In genomic region chr9:133101356-133102189, GRCh38 we compare ENCODE assay signal across 24 cellular contexts. TPM values are rescaled to one million over a fixed set of nuclear protein-coding genes. Genes with fewer than 3 reads are reported as not detected.
DNase-seq lines count a peak whose midpoint lies in the region; ATAC-seq and TF ChIP-seq lines count a peak whose summit lies in the region.
"Had no signal": no experiment of that assay in that cellular context is flagged by ENCODE, and none has a peak within 500 bp of the region (broad histone marks: within the 10 kb centered on the region; RNA-seq: fewer than 3 reads in every experiment).

No MANE protein-coding gene starts in this region.

- no peak overlapping the region for H3K27ac ChIP-seq in brain microvascular endothelial cell
- H3K27ac ChIP-seq: body of pancreas, parathyroid adenoma had no signal

- peak; percentile 12 for DNase-seq in activated CD8-positive, alpha-beta memory T cell treated with anti-CD3 and anti-CD28 coated beads, Interleukin-2, amount 50 U/mL, for 4 hours
- DNase-seq in activated CD8-positive, alpha-beta memory T cell treated with anti-CD3 and anti-CD28 coated beads, Interleukin-2, amount 10 ng/mL, durations not matched to agents 7 days and 5 days: no peak
- DNase-seq in HCEC 1CT (peak; percentile 16), glutamatergic neuron (no peak), progenitor cell of endocrine pancreas (ENCODE audit: low spot score, unreplicated experiment) (no peak), NCI-H524 treated with DMSO at 0.1 percent for 48 hours (lab: John Stamatoyannopoulos, UW) (no peak), DMS153 treated with DMSO at 0.1 percent for 48 hours (lab: John Stamatoyannopoulos, UW; ENCODE audit: unreplicated experiment) (no peak), brain microvascular endothelial cell (no peak)
- DNase-seq: AML-193; CD4-positive, alpha-beta memory T cell; effector CD8-positive, alpha-beta T cell; erythroblast; islet precursor cell; NCI-H1436 treated with DMSO at 0.1 percent for 48 hours; NCI-H446; stimulated activated CD4-positive, alpha-beta T cell treated with anti-CD3 and anti-CD28 coated beads, Interleukin-15, amount 100 ng/mL, for 24 hours; stimulated activated naive CD8-positive, alpha-beta T cell treated with anti-CD3 and anti-CD28 coated beads, Interleukin-15, Interleukin-2, amounts not matched to agents 100 U/mL and 50 U/mL, for 24 hours; T-helper 2 cell had no signal

- no peak overlapping the region for H3K4me3 Mint-ChIP-seq in activated CD8-positive, alpha-beta memory T cell treated with anti-CD3 and anti-CD28 coated beads, Interleukin-2, amount 10 ng/mL, durations not matched to agents 7 days and 5 days
- H3K4me3 Mint-ChIP-seq in glutamatergic neuron (ENCODE audit: unreplicated experiment) (no peak overlapping the region), progenitor cell of endocrine pancreas (ENCODE audit: low read depth) (no peak overlapping the region)
- H3K4me3 Mint-ChIP-seq: CD4-positive, alpha-beta memory T cell; nephron had no signal

- CTCF ChIA-PET in activated CD8-positive, alpha-beta memory T cell treated with anti-CD3 and anti-CD28 coated beads, Interleukin-2, amount 10 ng/mL, durations not matched to agents 7 days and 5 days (lab: Charles Lee): interaction anchor here (1.3 to 25.4 kb wide), 4 partner anchors 10 to 46 kb away, joined by 4 to 505 read pairs (median 18); no protein-coding TSS in a partner anchor

- no peaks in the 10 kb centered on the region for H3K27me3 Mint-ChIP-seq in activated CD8-positive, alpha-beta memory T cell treated with anti-CD3 and anti-CD28 coated beads, Interleukin-2, amount 10 ng/mL, durations not matched to agents 7 days and 5 days
- H3K27me3 Mint-ChIP-seq in glutamatergic neuron (ENCODE audit: unreplicated experiment) (peaks cover 24% of the 10 kb centered on the region), progenitor cell of endocrine pancreas (no peaks in the 10 kb centered on the region)
- H3K27me3 Mint-ChIP-seq: CD4-positive, alpha-beta memory T cell had no signal

- H3K4me1 Mint-ChIP-seq in activated CD8-positive, alpha-beta memory T cell treated with anti-CD3 and anti-CD28 coated beads, Interleukin-2, amount 10 ng/mL, durations not matched to agents 7 days and 5 days: no peaks in the 10 kb centered on the region
- peaks cover 3% of the 10 kb centered on the region for H3K4me1 Mint-ChIP-seq in glutamatergic neuron (ENCODE audit: low read depth, unreplicated experiment)
- H3K4me1 Mint-ChIP-seq in progenitor cell of endocrine pancreas (ENCODE audit: low read depth): no peaks in the 10 kb centered on the region
- H3K4me1 Mint-ChIP-seq: CD4-positive, alpha-beta memory T cell had no signal

- H3K9me3 Mint-ChIP-seq in activated CD8-positive, alpha-beta memory T cell treated with anti-CD3 and anti-CD28 coated beads, Interleukin-2, amount 10 ng/mL, durations not matched to agents 7 days and 5 days (ENCODE audit: low read depth): no peaks in the 10 kb centered on the region
- H3K9me3 Mint-ChIP-seq in glutamatergic neuron (ENCODE audit: unreplicated experiment) (peaks cover 27% of the 10 kb centered on the region), progenitor cell of endocrine pancreas (ENCODE audit: low read depth) (peaks cover 1% of the 10 kb centered on the region)

- H3K27ac Mint-ChIP-seq in activated CD8-positive, alpha-beta memory T cell treated with anti-CD3 and anti-CD28 coated beads, Interleukin-2, amount 10 ng/mL, durations not matched to agents 7 days and 5 days: no peak overlapping the region
- H3K27ac Mint-ChIP-seq in glutamatergic neuron (ENCODE audit: unreplicated experiment) (peak overlapping the region; percentile 68), progenitor cell of endocrine pancreas (peak overlapping the region; percentile 49)
- H3K27ac Mint-ChIP-seq: nephron had no signal

- peaks cover 57% of the 10 kb centered on the region for H3K36me3 Mint-ChIP-seq in activated CD8-positive, alpha-beta memory T cell treated with anti-CD3 and anti-CD28 coated beads, Interleukin-2, amount 10 ng/mL, durations not matched to agents 7 days and 5 days
- peaks cover 24% of the 10 kb centered on the region for H3K36me3 Mint-ChIP-seq in glutamatergic neuron (ENCODE audit: unreplicated experiment)
- peaks cover 40% of the 10 kb centered on the region for H3K36me3 Mint-ChIP-seq in progenitor cell of endocrine pancreas (ENCODE audit: insufficient read depth)

- no peak for ATAC-seq in activated CD8-positive, alpha-beta memory T cell treated with anti-CD3 and anti-CD28 coated beads, Interleukin-2, amount 10 ng/mL, durations not matched to agents 7 days and 5 days
- ATAC-seq: body of pancreas; HCT116; SK-N-SH treated with all-trans-retinoic acid at 6 μM for 48 hours; stimulated activated naive CD8-positive, alpha-beta T cell treated with anti-CD3 and anti-CD28 coated beads, Interleukin-15, Interleukin-2, amounts not matched to agents 100 U/mL and 50 U/mL, for 24 hours had no signal

- no peaks in the 10 kb centered on the region for H3K27me3 ChIP-seq in brain microvascular endothelial cell (replicated peaks)
- H3K27me3 ChIP-seq: body of pancreas had no signal

- TF ChIP-seq CTCF in glutamatergic neuron (IDR thresholded peaks at IDR 0.05; ENCODE audit: partially characterized antibody, unreplicated experiment): no peak
- TF ChIP-seq CTCF in progenitor cell of endocrine pancreas (IDR thresholded peaks at IDR 0.05; ENCODE audit: unreplicated experiment): no peak
- no peak for TF ChIP-seq CTCF in brain microvascular endothelial cell (IDR thresholded peaks at IDR 0.05; ENCODE audit: low read depth, low read length, missing control alignments)

- H3K36me3 ChIP-seq in brain microvascular endothelial cell (replicated peaks): peaks cover 52% of the 10 kb centered on the region

- in situ Hi-C loops in brain microvascular endothelial cell (cut with HindIII; ENCODE audit: low pct_ligation_motif_present, low sequenced_read_pairs): no loop called here

- H3K4me3 ChIP-seq in brain microvascular endothelial cell (ENCODE audit: low read depth, low read length): no peak overlapping the region
- H3K4me3 ChIP-seq: body of pancreas, lung had no signal

RNA-seq across cellular contexts. Expression of gene RALGDS, which starts 19.5 kb away (rescaled TPM):
- total RNA-seq in activated CD8-positive, alpha-beta memory T cell treated with anti-CD3 and anti-CD28 coated beads, Interleukin-2, amount 10 ng/mL, durations not matched to agents 7 days and 5 days: 100 to 1,000 TPM; 103 to 114 TPM
- total RNA-seq in glutamatergic neuron (ENCODE audit: unreplicated experiment): 449 TPM
- total RNA-seq in progenitor cell of endocrine pancreas: 82.3 and 84.6 TPM in 2 replicates

RNA-seq across cellular contexts. Expression of gene CEL, which starts 39.8 kb away (rescaled TPM):
- 1 to 10 TPM; 1.7 to 1.9 TPM for total RNA-seq in activated CD8-positive, alpha-beta memory T cell treated with anti-CD3 and anti-CD28 coated beads, Interleukin-2, amount 10 ng/mL, durations not matched to agents 7 days and 5 days
- 3.8 TPM for total RNA-seq in glutamatergic neuron (ENCODE audit: unreplicated experiment)
- 5.2 and 5.4 TPM in 2 replicates for total RNA-seq in progenitor cell of endocrine pancreas

Comparison
In these comparisons a context has a peak if more than half of its experiments do, and no peak if none do; other contexts are left out.
1. DNase-seq: peak in activated CD8-positive, alpha-beta memory T cell treated with anti-CD3 and anti-CD28 coated beads, Interleukin-2, amount 50 U/mL, for 4 hours (single experiment) and HCEC 1CT (single experiment); none in activated CD8-positive, alpha-beta memory T cell treated with anti-CD3 and anti-CD28 coated beads, Interleukin-2, amount 10 ng/mL, durations not matched to agents 7 days and 5 days (single experiment), glutamatergic neuron (single experiment), progenitor cell of endocrine pancreas (single experiment), NCI-H524 treated with DMSO at 0.1 percent for 48 hours (single experiment), DMS153 treated with DMSO at 0.1 percent for 48 hours (single experiment) and brain microvascular endothelial cell (single experiment).